ENCODE assay signal across 17 cellular contexts in the genomic region with DNA sequence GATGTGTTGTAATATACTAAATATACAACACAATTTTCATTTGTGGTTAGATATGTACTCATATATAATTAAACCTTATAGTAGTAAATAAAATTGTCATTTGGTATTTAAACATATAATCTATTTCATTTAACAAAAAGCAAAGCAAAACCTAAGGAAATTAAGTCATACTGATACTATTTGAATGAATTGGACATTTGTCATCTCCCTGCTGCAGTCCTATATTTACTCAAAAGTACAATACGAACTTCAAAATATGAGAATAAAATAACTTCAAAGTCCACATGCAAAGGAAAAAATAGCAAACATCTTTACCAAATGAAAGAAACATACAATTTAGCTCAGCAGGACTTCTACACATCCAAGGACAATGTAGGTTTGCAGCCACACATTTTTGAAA. TPM values are rescaled to one million over a fixed set of nuclear protein-coding genes. Genes with fewer than 3 reads are reported as not detected.
DNase-seq lines count a peak whose midpoint lies in the region; ATAC-seq, FAIRE-seq and TF ChIP-seq lines count a peak whose summit lies in the region.
"Had no signal": no experiment of that assay in that cellular context is flagged by ENCODE, and none has a peak within 500 bp of the region (broad histone marks: within the 10 kb centered on the region; RNA-seq: fewer than 3 reads in every experiment).

No MANE protein-coding gene starts in this region.

- POLR2A ChIA-PET in GM12878 (lab: Charles Lee) = no interaction called here

- H3K27ac Mint-ChIP-seq in activated T-cell treated with anti-CD3 and anti-CD28 coated beads, Interleukin-2, amount 50 U/mL, for 24 hours = peak overlapping the region; percentile 66
- H3K27ac Mint-ChIP-seq: CD4-positive, alpha-beta T cell; IgD-negative memory B cell had no signal

- H4K20me1 ChIP-seq in GM12878 (ENCODE audit: control insufficient read depth, insufficient read depth) = no peaks in the 10 kb centered on the region

- H3K27ac ChIP-seq in GM12878 (ENCODE audit: control insufficient read depth, insufficient read depth) = no peak overlapping the region
- H3K27ac ChIP-seq: C4-2B, GM23248 had no signal

- no peak for TF ChIP-seq EP300 in GM12878 (IDR thresholded peaks at IDR 0.05; ENCODE audit: borderline replicate concordance in 1 of 2, control insufficient read depth in 1 of 2, low read depth in 2 of 2, low read length in 2 of 2)

- no TSS peak for BruUV-seq in GM12878 (replicated peaks; lab: Mats Ljungman, UMichigan)

- no peaks in the 10 kb centered on the region for H3K4me1 ChIP-seq in GM12878 (ENCODE audit: control insufficient read depth, insufficient read depth, low read length)
- H3K4me1 ChIP-seq: HAP-1 had no signal

- H3K27me3 Mint-ChIP-seq in activated T-cell treated with anti-CD3 and anti-CD28 coated beads, Interleukin-2, amount 50 U/mL, for 24 hours = no peaks in the 10 kb centered on the region
- H3K27me3 Mint-ChIP-seq: CD4-positive, alpha-beta T cell; IgD-negative memory B cell had no signal

- H3K36me3 Mint-ChIP-seq in activated T-cell treated with anti-CD3 and anti-CD28 coated beads, Interleukin-2, amount 50 U/mL, for 24 hours (ENCODE audit: low read depth) = no peaks in the 10 kb centered on the region
- H3K36me3 Mint-ChIP-seq: IgD-negative memory B cell had no signal

- no peaks in the 10 kb centered on the region for H3K79me2 ChIP-seq in GM12878 (ENCODE audit: control insufficient read depth, insufficient read depth, low read length)

- FAIRE-seq in GM12878 (lab: Jason Lieb, UNC) = no peak
- FAIRE-seq: GM19239, HepG2 had no signal

- no peak overlapping the region for H3K4me3 Mint-ChIP-seq in activated T-cell treated with anti-CD3 and anti-CD28 coated beads, Interleukin-2, amount 50 U/mL, for 24 hours
- H3K4me3 Mint-ChIP-seq: CD4-positive, alpha-beta T cell; IgD-negative memory B cell had no signal

- H3K36me3 ChIP-seq in GM12878 (ENCODE audit: control insufficient read depth in 2 of 2, insufficient read depth in 2 of 2, low read length in 1 of 2) = no peaks in the 10 kb centered on the region
- H3K36me3 ChIP-seq: HAP-1 had no signal

- H2AFZ ChIP-seq in GM12878 (ENCODE audit: control insufficient read depth, low read depth, low read length) = no peak overlapping the region
- H2AFZ ChIP-seq: GM23248 had no signal

- no peak for DNase-seq in activated T-cell treated with anti-CD3 and anti-CD28 coated beads, Interleukin-2, amount 50 U/mL, for 24 hours
- DNase-seq in activated T-cell treated with anti-CD3 and anti-CD28 coated beads, Interleukin-2, amount 50 U/mL, for 48 hours = no peak
- DNase-seq in NCI-H2227 treated with DMSO at 0.1 percent for 48 hours (lab: John Stamatoyannopoulos, UW) (peak; percentile 84), GM12878 (ENCODE audit: low read depth, low spot score) (no peak), NCI-H1092 (lab: John Stamatoyannopoulos, UW) (no peak), ACHN (no peak)
- DNase-seq: AML-193; CD4-positive, alpha-beta T cell; DMS153; DMS79; GF-D8; GM23248 had no signal

- ATAC-seq in GM12878 = no peak
- ATAC-seq: HepG2 had no signal

- CTCF ChIA-PET in GM12878 (lab: Yijun Ruan, JAX) = no interaction called here

- H3K9me3 Mint-ChIP-seq in activated T-cell treated with anti-CD3 and anti-CD28 coated beads, Interleukin-2, amount 50 U/mL, for 24 hours = no peaks in the 10 kb centered on the region
- H3K9me3 Mint-ChIP-seq: CD4-positive, alpha-beta T cell; IgD-negative memory B cell had no signal

- in situ Hi-C loops in GM12878 (cut with MboI) = no loop called here
- in situ Hi-C loops in ACHN (cut with HindIII; ENCODE audit: low pct_ligation_motif_present, low pct_unique_long_range_greater_than_20kb, low sequenced_read_pairs) = no loop called here

- no peak for TF ChIP-seq CTCF in GM12878 (IDR thresholded peaks at IDR 0.05 in 2 of 3, conservative IDR thresholded peaks at IDR 0.05 in 1 of 3; ENCODE audit: control insufficient read depth in 2 of 3, extremely low read depth in 1 of 3, insufficient read depth in 1 of 3, low read depth in 3 of 3, low read length in 3 of 3)

- TF ChIP-seq POLR2A in GM12878 (IDR thresholded peaks at IDR 0.05; ENCODE audit: low read depth, low read length) = no peak

- SMC1A ChIA-PET in GM12878 (lab: Charles Lee; ENCODE audit: uncharacterized antibody, unreplicated experiment) = no interaction called here

- H3K4me1 Mint-ChIP-seq in activated T-cell treated with anti-CD3 and anti-CD28 coated beads, Interleukin-2, amount 50 U/mL, for 24 hours (ENCODE audit: low read depth) = peaks cover 5% of the 10 kb centered on the region
- H3K4me1 Mint-ChIP-seq: IgD-negative memory B cell had no signal

- H3K4me3 ChIP-seq in GM12878 = no peak overlapping the region
- H3K4me3 ChIP-seq: GM23248, HAP-1 had no signal

- no peak for TF ChIP-seq RAD21 in GM12878 (IDR thresholded peaks at IDR 0.05; ENCODE audit: insufficient read depth, low read depth, low read length)

- H3K9me3 ChIP-seq in GM12878 (replicated peaks; ENCODE audit: control insufficient read depth, insufficient read depth, low read length) = no peaks in the 10 kb centered on the region
- H3K9me3 ChIP-seq: HAP-1 had no signal

- no peak overlapping the region for H3K9ac ChIP-seq in GM12878 (ENCODE audit: control insufficient read depth, insufficient read depth, low read length)
- H3K9ac ChIP-seq: GM23248 had no signal

- no peak overlapping the region for H3K4me2 ChIP-seq in GM12878 (ENCODE audit: control insufficient read depth, insufficient read depth)

- intact Hi-C loops in GM12878 (cut with micrococcal nuclease; ENCODE audit: unreplicated experiment) = no loop called here

- RAD21 ChIA-PET in GM12878 (lab: Charles Lee; ENCODE audit: unreplicated experiment) = no interaction called here

- no peaks in the 10 kb centered on the region for H3K27me3 ChIP-seq in GM12878 (replicated peaks in 1 of 2; ENCODE audit: control insufficient read depth in 2 of 2, insufficient read depth in 2 of 2, low read length in 1 of 2)

- 0% methylated on average over 1 of the region's 1 CpG for WGBS in GM12878 (ENCODE audit: insufficient coverage, insufficient replicate concordance, low lambda C conversion rate, missing lambda C conversion rate)

TF ChIP-seq in GM12878, 131 proteins besides CTCF, POLR2A, EP300 and RAD21:
- TF ChIP-seq TCF7 (IDR thresholded peaks at IDR 0.05; ENCODE audit: borderline replicate concordance) (peak; percentile 44; the same call in 1 of the 2 replicates), JUNB (IDR thresholded peaks at IDR 0.05) (peak; percentile 85), NFIC (IDR thresholded peaks at IDR 0.05; ENCODE audit: low read depth, low read length) (peak; percentile 63; the same call in 1 of the 2 replicates), MYB (IDR thresholded peaks at IDR 0.05; ENCODE audit: borderline replicate concordance, low read depth, low read length) (no peak)
TF ChIP-seq in GM12878: peak in this region for 3.

RNA-seq across cellular contexts. Expression of gene HAT1, which starts 11.8 kb away (rescaled TPM):
- 30.5 and 32.1 TPM in 2 replicates for total RNA-seq in GM12878 (2013; cell fraction: nucleolus; rRNA removed)
- total RNA-seq in GM12878 (2014; rRNA removed) (60.0 and 72.8 TPM in 2 replicates), GM12878 (2014; rRNA removed; fragmentation: Illumina TruSeq; extraction: Trizol) (89.9 and 93.9 TPM in 2 replicates), GM12878 (2021) (65.2 and 66.9 TPM in 2 replicates)
- 47.9 TPM for polyA plus RNA-seq in GM12878 (2011; ENCODE audit: low read depth)
- polyA plus RNA-seq in GM12878 (2011; rRNA removed) (125 and 202 TPM in 2 replicates), GM12878 (2014; fragmentation: Illumina TruSeq; extraction: Trizol) (135 and 167 TPM in 2 replicates), GM12878 (2014; fragmentation: Nextera tagmentation; extraction: Ambion mirVana) (100 to 1,000 TPM; 177 to 190 TPM), GM12878 (2014; rRNA removed) (76.9 and 98.5 TPM in 2 replicates), GM12878 (2016; fragmentation: Nextera tagmentation; extraction: Ambion mirVana) (100 to 1,000 TPM; 201 to 225 TPM)
- polyA plus RNA-seq in GM12878 (2011; cell fraction: cytosol; rRNA removed) = 38.5 and 43.9 TPM in 2 replicates
- polyA plus RNA-seq in GM12878 (2011; cell fraction: nucleus; rRNA removed) = 24.9 and 38.8 TPM in 2 replicates
- polyA plus RNA-seq in GM12878 (2012) = 48.9 and 54.1 TPM in 2 replicates
- 35.4 and 51.4 TPM in 2 replicates for polyA minus RNA-seq in GM12878 (2011; rRNA and poly(A)+ RNA removed)
- polyA minus RNA-seq in GM12878 (2011; cell fraction: cytosol; rRNA and poly(A)+ RNA removed) = 15.6 and 19.6 TPM in 2 replicates
- 13.1 and 25.2 TPM in 2 replicates for polyA minus RNA-seq in GM12878 (2011; cell fraction: nucleus; rRNA and poly(A)+ RNA removed)

RNA-seq across cellular contexts. Expression of gene SLC25A12, which starts 16.4 kb away (rescaled TPM):
- total RNA-seq in GM12878 (2013; cell fraction: nucleolus; rRNA removed) = 117 and 127 TPM in 2 replicates
- 33.4 and 37.9 TPM in 2 replicates for total RNA-seq in GM12878 (2014; rRNA removed)
- total RNA-seq in GM12878 (2014; rRNA removed; fragmentation: Illumina TruSeq; extraction: Trizol) = 34.7 and 35.6 TPM in 2 replicates
- 28.1 and 31.0 TPM in 2 replicates for total RNA-seq in GM12878 (2021)
- 11.9 TPM for polyA plus RNA-seq in GM12878 (2011; ENCODE audit: low read depth)
- polyA plus RNA-seq in GM12878 (2011; rRNA removed) = 50.0 and 54.9 TPM in 2 replicates
- 27.3 and 27.8 TPM in 2 replicates for polyA plus RNA-seq in GM12878 (2011; cell fraction: cytosol; rRNA removed)
- polyA plus RNA-seq in GM12878 (2011; cell fraction: nucleus; rRNA removed) = 63.8 and 64.5 TPM in 2 replicates
- 11.9 and 15.6 TPM in 2 replicates for polyA plus RNA-seq in GM12878 (2012)
- 36.4 and 41.5 TPM in 2 replicates for polyA plus RNA-seq in GM12878 (2014; fragmentation: Illumina TruSeq; extraction: Trizol)
- 10 to 100 TPM; 20.9 to 27.4 TPM for polyA plus RNA-seq in GM12878 (2014; fragmentation: Nextera tagmentation; extraction: Ambion mirVana)
- polyA plus RNA-seq in GM12878 (2014; rRNA removed) = 28.7 and 34.4 TPM in 2 replicates
- polyA plus RNA-seq in GM12878 (2016; fragmentation: Nextera tagmentation; extraction: Ambion mirVana) = 10 to 100 TPM; 31.1 to 32.5 TPM
- polyA minus RNA-seq in GM12878 (2011; rRNA and poly(A)+ RNA removed) = 42.8 and 47.3 TPM in 2 replicates
- 11.1 and 12.5 TPM in 2 replicates for polyA minus RNA-seq in GM12878 (2011; cell fraction: cytosol; rRNA and poly(A)+ RNA removed)
- polyA minus RNA-seq in GM12878 (2011; cell fraction: nucleus; rRNA and poly(A)+ RNA removed) = 29.5 and 47.4 TPM in 2 replicates
